Comparison of ENCODE assay signal across 8 cellular contexts in genomic region chr20:54473340-54473739, GRCh38. TPM values are rescaled to one million over a fixed set of nuclear protein-coding genes. Genes with fewer than 3 reads are reported as not detected.
"Had no signal": no experiment of that assay in that cellular context is flagged by ENCODE, and none has a peak within 500 bp of the region (broad histone marks: within the 10 kb centered on the region; RNA-seq: fewer than 3 reads in every experiment).

No MANE protein-coding gene starts in this region.

- DNase-seq: GM23248, GOT3, H7, HFFc6 had no signal

- H3K27ac Mint-ChIP-seq: HFFc6, IgD-negative memory B cell had no signal

- H3K9ac ChIP-seq: GM23248 had no signal

- H3K9me3 ChIP-seq: HAP-1 had no signal

- ATAC-seq: HCT116 had no signal

- H3K4me3 ChIP-seq: GM23248, HAP-1 had no signal

- H2AFZ ChIP-seq: GM23248 had no signal

- H3K27ac ChIP-seq: GM23248 had no signal

- H3K36me3 ChIP-seq: HAP-1 had no signal

- H3K4me1 ChIP-seq: HAP-1 had no signal

- H3K4me3 Mint-ChIP-seq: HFFc6 had no signal

- H3K9me3 Mint-ChIP-seq: HFFc6 had no signal

RNA-seq across cellular contexts. Expression of gene DOK5, which starts 2.1 kb away (rescaled TPM):
- total RNA-seq: HT-29 had no signal
